In the genomic region with DNA sequence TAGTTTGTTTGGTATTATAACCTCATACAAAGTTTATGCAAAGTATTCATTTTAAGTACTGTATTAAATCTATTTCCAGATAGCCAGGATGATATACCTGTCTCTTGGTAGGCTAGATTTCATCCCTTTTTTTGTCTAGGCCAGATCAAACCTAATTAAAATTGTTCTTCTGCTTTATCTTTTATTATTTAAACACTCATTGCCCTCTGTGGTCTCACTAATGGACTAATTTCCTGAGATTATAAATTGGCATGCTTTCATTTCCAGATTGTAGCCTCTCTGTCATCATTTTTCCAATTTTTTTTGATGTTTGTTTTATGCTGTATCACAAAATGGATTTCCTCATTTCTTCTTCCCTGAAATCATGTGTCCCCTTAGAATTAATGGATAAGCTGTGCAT, we compare ENCODE assay signal across 5 cellular contexts.
"Had no signal": no experiment of that assay in that cellular context is flagged by ENCODE, and none has a peak within 500 bp of the region (broad histone marks: within the 10 kb centered on the region; RNA-seq: fewer than 3 reads in every experiment).

No MANE protein-coding gene starts in this region.

- H3K27ac ChIP-seq: HL-60 had no signal

- DNase-seq: IMR-90 had no signal

- ATAC-seq: HepG2, K562 had no signal

- FAIRE-seq: HepG2, HTR-8/SVneo had no signal

- H3K4me3 ChIP-seq: K562 had no signal
